ENCODE assay signal across 29 cellular contexts in the genomic region with DNA sequence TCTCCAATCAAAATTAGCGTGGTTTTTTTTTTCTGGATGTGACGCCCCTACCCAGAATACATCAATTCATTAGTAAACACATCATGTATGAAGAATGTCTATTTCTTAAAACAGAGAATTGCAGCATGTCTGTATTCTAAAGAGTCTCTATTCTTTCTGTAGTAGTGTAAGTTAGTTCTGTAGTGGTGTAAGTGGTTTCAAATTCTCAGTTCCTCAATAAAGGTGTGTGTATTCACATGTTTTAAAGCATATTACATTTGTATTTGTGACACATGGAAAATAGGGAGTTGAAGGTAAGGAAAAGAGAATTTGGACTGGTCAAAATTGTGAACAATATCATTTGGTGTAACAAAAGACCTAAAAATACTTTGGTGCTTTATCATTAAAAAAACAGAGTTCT.
"Had no signal": no experiment of that assay in that cellular context is flagged by ENCODE, and none has a peak within 500 bp of the region (broad histone marks: within the 10 kb centered on the region; RNA-seq: fewer than 3 reads in every experiment).

No MANE protein-coding gene starts in this region.

- H3K9me3 Mint-ChIP-seq: activated B cell treated with CpG ODN at 0.5 μM for 24 hours; activated CD8-positive, alpha-beta T cell treated with anti-CD3 and anti-CD28 coated beads for 36 hours; activated naive CD4-positive, alpha-beta T cell treated with anti-CD3 and anti-CD28 coated beads for 36 hours; activated naive CD4-positive, alpha-beta T cell treated with anti-CD3 and anti-CD28 coated beads, Interleukin-2, amount 50 U/mL, for 24 hours; activated naive CD8-positive, alpha-beta T cell treated with anti-CD3 and anti-CD28 coated beads for 36 hours; activated naive CD8-positive, alpha-beta T cell treated with anti-CD3 and anti-CD28 coated beads, Interleukin-2, amount 50 U/mL, for 24 hours; activated T-cell treated with anti-CD3 and anti-CD28 coated beads, Interleukin-2, amount 50 U/mL, for 4 hours; activated T-helper 17 cell treated with anti-CD3 and anti-CD28 coated beads, Interleukin-2, amount 50 U/mL, for 72 hours; T-helper 2 cell treated with Interferon-gamma antibody and Interleukin-4, amounts not matched to agents 5 μg/mL and 100 μg/mL, for 36 hours had no signal

- H3K27ac Mint-ChIP-seq: activated B cell treated with CpG ODN at 0.5 μM for 24 hours; activated CD8-positive, alpha-beta T cell treated with anti-CD3 and anti-CD28 coated beads for 36 hours; activated naive CD4-positive, alpha-beta T cell treated with anti-CD3 and anti-CD28 coated beads for 36 hours; activated naive CD4-positive, alpha-beta T cell treated with anti-CD3 and anti-CD28 coated beads, Interleukin-2, amount 50 U/mL, for 24 hours; activated naive CD8-positive, alpha-beta T cell treated with anti-CD3 and anti-CD28 coated beads for 36 hours; activated naive CD8-positive, alpha-beta T cell treated with anti-CD3 and anti-CD28 coated beads, Interleukin-2, amount 50 U/mL, for 24 hours; activated T-helper 17 cell treated with anti-CD3 and anti-CD28 coated beads, Interleukin-2, amount 50 U/mL, for 72 hours; T-helper 2 cell treated with Interferon-gamma antibody and Interleukin-4, amounts not matched to agents 5 μg/mL and 100 μg/mL, for 36 hours had no signal

- DNase-seq: activated B cell treated with CpG ODN at 0.5 μM for 24 hours; activated CD4-positive, alpha-beta T cell treated with anti-CD3 and anti-CD28 coated beads for 48 hours; activated CD4-positive, alpha-beta T cell treated with anti-CD3 and anti-CD28 coated beads, Interleukin-2, amount 50 U/mL, for 1 hour; activated CD4-positive, alpha-beta T cell treated with anti-CD3 and anti-CD28 coated beads, Interleukin-2, amount 50 U/mL, for 48 hours; activated CD8-positive, alpha-beta memory T cell treated with anti-CD3 and anti-CD28 coated beads for 24 hours; activated CD8-positive, alpha-beta T cell treated with anti-CD3 and anti-CD28 coated beads for 36 hours; activated effector memory CD4-positive, alpha-beta T cell treated with anti-CD3 and anti-CD28 coated beads, Interleukin-2, amount 50 U/mL, for 16 hours; activated naive CD4-positive, alpha-beta T cell treated with anti-CD3 and anti-CD28 coated beads for 36 hours; activated naive CD8-positive, alpha-beta T cell treated with anti-CD3 and anti-CD28 coated beads for 36 hours; activated naive CD8-positive, alpha-beta T cell treated with anti-CD3 and anti-CD28 coated beads, Interleukin-2, amount 50 U/mL, for 24 hours; activated T-cell treated with anti-CD3 and anti-CD28 coated beads, Interleukin-2, amount 50 U/mL, for 4 hours; adrenal gland; amygdala; aorta; body of pancreas; caudate nucleus; cortex of kidney; dermis blood vessel endothelial cell; effector CD8-positive, alpha-beta T cell; foreskin fibroblast; glutamatergic neuron; T-helper 17 cell; T1000; WERI-Rb-1 had no signal

- H3K4me3 Mint-ChIP-seq: activated B cell treated with CpG ODN at 0.5 μM for 24 hours; activated CD8-positive, alpha-beta T cell treated with anti-CD3 and anti-CD28 coated beads for 36 hours; activated naive CD4-positive, alpha-beta T cell treated with anti-CD3 and anti-CD28 coated beads for 36 hours; activated naive CD4-positive, alpha-beta T cell treated with anti-CD3 and anti-CD28 coated beads, Interleukin-2, amount 50 U/mL, for 24 hours; activated naive CD8-positive, alpha-beta T cell treated with anti-CD3 and anti-CD28 coated beads for 36 hours; activated naive CD8-positive, alpha-beta T cell treated with anti-CD3 and anti-CD28 coated beads, Interleukin-2, amount 50 U/mL, for 24 hours; activated T-cell treated with anti-CD3 and anti-CD28 coated beads, Interleukin-2, amount 50 U/mL, for 4 hours; activated T-helper 17 cell treated with anti-CD3 and anti-CD28 coated beads, Interleukin-2, amount 50 U/mL, for 72 hours; T-helper 17 cell; T-helper 2 cell treated with Interferon-gamma antibody and Interleukin-4, amounts not matched to agents 5 μg/mL and 100 μg/mL, for 36 hours had no signal

- H3K4me1 Mint-ChIP-seq: activated B cell treated with CpG ODN at 0.5 μM for 24 hours; activated T-helper 17 cell treated with anti-CD3 and anti-CD28 coated beads, Interleukin-2, amount 50 U/mL, for 72 hours; T-helper 17 cell had no signal

- H3K27me3 Mint-ChIP-seq: activated B cell treated with CpG ODN at 0.5 μM for 24 hours; activated CD8-positive, alpha-beta T cell treated with anti-CD3 and anti-CD28 coated beads for 36 hours; activated naive CD4-positive, alpha-beta T cell treated with anti-CD3 and anti-CD28 coated beads, Interleukin-2, amount 50 U/mL, for 24 hours; activated naive CD8-positive, alpha-beta T cell treated with anti-CD3 and anti-CD28 coated beads for 36 hours; activated naive CD8-positive, alpha-beta T cell treated with anti-CD3 and anti-CD28 coated beads, Interleukin-2, amount 50 U/mL, for 24 hours; activated T-helper 17 cell treated with anti-CD3 and anti-CD28 coated beads, Interleukin-2, amount 50 U/mL, for 72 hours; T-helper 17 cell had no signal

- ATAC-seq: activated CD4-positive, CD25-positive, alpha-beta regulatory T cell treated with anti-CD3 and anti-CD28 coated beads, Interleukin-2, amount 50 U/mL, for 24 hours; activated CD8-positive, alpha-beta T cell treated with anti-CD3 and anti-CD28 coated beads for 36 hours; activated naive CD8-positive, alpha-beta T cell treated with anti-CD3 and anti-CD28 coated beads, Interleukin-2, amount 50 U/mL, for 24 hours; activated T-cell treated with anti-CD3 and anti-CD28 coated beads, Interleukin-2, amount 50 U/mL, for 4 hours; activated T-helper 17 cell treated with anti-CD3 and anti-CD28 coated beads, Interleukin-2, amount 50 U/mL, for 72 hours; body of pancreas; esophagus mucosa; T-helper 17 cell had no signal
